1 cellular context compared by ENCODE assay signal in the genomic region with DNA sequence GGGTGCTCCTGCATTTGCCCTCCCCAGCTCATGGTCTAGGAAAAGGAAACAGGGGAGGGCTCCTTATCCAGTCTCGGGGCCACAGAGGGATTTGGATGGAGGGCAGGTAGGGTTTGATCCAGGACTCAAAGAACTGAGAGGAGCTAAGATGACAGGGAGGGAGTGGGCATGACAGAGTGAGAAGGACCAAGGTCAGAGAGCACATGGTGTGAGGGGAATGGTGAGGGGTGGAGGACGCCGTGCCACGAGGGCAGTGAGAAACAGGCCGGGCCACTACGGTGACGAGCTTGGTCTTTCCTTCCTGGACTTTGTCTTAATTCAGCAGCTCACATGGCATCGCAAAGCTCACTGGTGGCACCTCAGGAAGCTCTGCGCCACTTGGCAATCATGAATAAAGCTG.
TF ChIP-seq lines count a peak whose summit lies in the region.

No MANE protein-coding gene starts in this region.

TF ChIP-seq in H1, 55 proteins besides CTCF, POLR2A, EP300 and RAD21:
- TF ChIP-seq POU5F1 (IDR thresholded peaks at IDR 0.05; ENCODE audit: low read depth, low read length) (no peak), NANOG (IDR thresholded peaks at IDR 0.05; ENCODE audit: insufficient read depth, low read depth, low read length, poor library complexity, severe bottlenecking) (no peak), RNF2 (IDR thresholded peaks at IDR 0.05; ENCODE audit: borderline replicate concordance, low read depth, low read length, missing control alignments, poor library complexity, severe bottlenecking) (no peak), POLR2AphosphoS5 (IDR thresholded peaks at IDR 0.05; ENCODE audit: low read depth, low read length) (no peak), HDAC6 (IDR thresholded peaks at IDR 0.05; ENCODE audit: low read depth, low read length) (no peak), SIRT6 (IDR thresholded peaks at IDR 0.05; ENCODE audit: low read length) (no peak), SP4 (IDR thresholded peaks at IDR 0.05; ENCODE audit: low read length) (no peak)
- TF ChIP-seq, protein P1, sequence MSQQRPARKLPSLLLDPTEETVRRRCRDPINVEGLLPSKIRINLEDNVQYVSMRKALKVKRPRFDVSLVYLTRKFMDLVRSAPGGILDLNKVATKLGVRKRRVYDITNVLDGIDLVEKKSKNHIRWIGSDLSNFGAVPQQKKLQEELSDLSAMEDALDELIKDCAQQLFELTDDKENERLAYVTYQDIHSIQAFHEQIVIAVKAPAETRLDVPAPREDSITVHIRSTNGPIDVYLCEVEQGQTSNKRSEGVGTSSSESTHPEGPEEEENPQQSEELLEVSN (IDR thresholded peaks at IDR 0.05), result no peak
